In the genomic region with DNA sequence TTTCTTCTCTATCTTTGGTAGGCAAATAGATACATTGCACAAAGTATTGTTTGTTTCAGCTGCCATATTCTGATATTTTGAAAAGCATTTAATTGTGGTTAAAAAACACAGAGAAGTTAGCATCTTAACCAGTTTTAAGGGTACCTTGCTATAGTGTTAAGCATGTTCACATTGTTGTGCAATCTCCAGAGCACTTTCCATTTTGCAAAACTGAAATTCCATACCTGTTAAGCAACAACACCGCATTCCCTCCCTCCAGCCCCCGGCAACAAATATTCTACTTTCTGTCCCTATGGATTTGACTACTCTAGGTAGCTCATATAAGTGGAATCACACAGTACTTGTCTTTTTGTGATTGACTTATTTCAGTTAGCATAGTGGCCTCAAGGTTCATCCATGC, we compare ENCODE assay signal across 23 cellular contexts.
"Had no signal": no experiment of that assay in that cellular context is flagged by ENCODE, and none has a peak within 500 bp of the region (broad histone marks: within the 10 kb centered on the region; RNA-seq: fewer than 3 reads in every experiment).

No MANE protein-coding gene starts in this region.

- H3K27ac ChIP-seq: SJSA1, SK-N-MC had no signal

- DNase-seq: Karpas-422, KG1, MV-4-11, NCI-H1048, NCI-H1105, NCI-H1417, NCI-H1436 treated with DMSO at 0.1 percent for 48 hours, NCI-H1694, NCI-H187 treated with DMSO at 0.1 percent for 48 hours, NCI-H2029 treated with DMSO at 0.1 percent for 48 hours, NCI-H2171, NCI-H226, NCI-H446, NCI-H510A, NCI-H524 treated with DMSO at 0.1 percent for 48 hours, NCI-H69, NCI-H774, Right ventricle myocardium superior, RPMI8226, SIG-M5 had no signal

- H3K4me3 ChIP-seq: SJSA1, SK-N-MC had no signal

- H3K4me1 ChIP-seq: SJSA1 had no signal

- H3K9me3 ChIP-seq: SJSA1 had no signal

- H3K36me3 ChIP-seq: SJSA1 had no signal

- H3K27me3 ChIP-seq: SJSA1 had no signal

- FAIRE-seq: RCC 7860 had no signal
